21 cellular contexts compared by ENCODE assay signal in the genomic region with DNA sequence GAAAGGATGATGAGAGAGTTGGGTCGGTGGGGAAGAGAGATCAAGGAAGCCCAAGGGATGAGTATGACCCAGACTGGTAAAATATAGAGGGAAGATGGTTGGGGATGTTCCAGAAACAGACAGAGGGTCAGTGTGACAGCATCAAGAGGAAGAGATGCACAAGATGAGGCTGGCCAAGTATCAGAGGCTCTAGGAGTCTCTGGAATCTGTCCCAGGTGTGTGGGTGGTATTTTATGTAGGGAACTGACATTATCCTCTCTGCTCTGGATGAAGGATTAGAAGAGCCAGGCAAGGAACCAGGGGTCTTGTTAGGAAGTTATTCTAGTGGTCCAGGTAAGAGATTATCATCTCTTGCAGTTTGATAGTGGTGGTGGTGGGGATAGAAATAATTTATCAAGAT. TPM values are rescaled to one million over a fixed set of nuclear protein-coding genes. Genes with fewer than 3 reads are reported as not detected.
DNase-seq lines count a peak whose midpoint lies in the region; ATAC-seq and TF ChIP-seq lines count a peak whose summit lies in the region.
"Had no signal": no experiment of that assay in that cellular context is flagged by ENCODE, and none has a peak within 500 bp of the region (broad histone marks: within the 10 kb centered on the region; RNA-seq: fewer than 3 reads in every experiment).

No MANE protein-coding gene starts in this region.

- BruUV-seq in PC-3 (replicated peaks; lab: Mats Ljungman, UMichigan): no TSS peak

- no peaks in the 10 kb centered on the region for H3K9me2 ChIP-seq in PC-3 (replicated peaks; ENCODE audit: low read length)

- no peaks in the 10 kb centered on the region for H3F3A ChIP-seq in PC-3 (ENCODE audit: low read length, unreplicated experiment)

- H2AFZ ChIP-seq in PC-3 (ENCODE audit: low read length): no peak overlapping the region

- no peaks in the 10 kb centered on the region for H4K20me1 ChIP-seq in PC-3 (ENCODE audit: low read length)
- H4K20me1 ChIP-seq: BLaER1 had no signal

- H3K27ac ChIP-seq in PC-3 (ENCODE audit: low read length): no peak overlapping the region
- H3K27ac ChIP-seq: BLaER1 had no signal

- peaks cover 16% of the 10 kb centered on the region for H3K27me3 Mint-ChIP-seq in brain

- peaks cover 37% of the 10 kb centered on the region for H3K4me1 Mint-ChIP-seq in brain
- H3K4me1 Mint-ChIP-seq: CD14-positive monocyte; CD4-positive, alpha-beta memory T cell; CD4-positive, CD25-positive, alpha-beta regulatory T cell; CD8-positive, alpha-beta memory T cell had no signal

- peak; percentile 52 for DNase-seq in cerebellum (ENCODE audit: low spot score)
- peak; percentile 44 for DNase-seq in superior temporal gyrus (ENCODE audit: extremely low spot score)
- no peak for DNase-seq in DMS114 treated with DMSO at 0.1 percent for 48 hours (lab: John Stamatoyannopoulos, UW; ENCODE audit: unreplicated experiment)
- no peak for DNase-seq in mucosa of gallbladder (ENCODE audit: low spot score)
- no peak for DNase-seq in PC-3
- DNase-seq: 8988T; ACHN; BE2C; CD4-positive, alpha-beta memory T cell; CD4-positive, CD25-positive, alpha-beta regulatory T cell; CD8-positive, alpha-beta memory T cell; COR-L47; DMS 273 treated with DMSO at 0.1 percent for 48 hours; DMS79 treated with DMSO at 0.1 percent for 48 hours; GDM1 had no signal

- TF ChIP-seq CTCF in brain (conservative IDR thresholded peaks at IDR 0.05) (no peak), PC-3 (conservative IDR thresholded peaks at IDR 0.05; ENCODE audit: low read depth, low read length) (no peak)

- no peaks in the 10 kb centered on the region for H3K79me2 ChIP-seq in PC-3 (ENCODE audit: low read length)

- H3K9me3 ChIP-seq in PC-3 (ENCODE audit: low read length): no peaks in the 10 kb centered on the region
- H3K9me3 ChIP-seq: BE2C, BLaER1 had no signal

- peak overlapping the region in 4 of 5 experiments; percentile 45 to 97 (median 74) for H3K4me3 Mint-ChIP-seq in brain
- H3K4me3 Mint-ChIP-seq: CD14-positive monocyte; CD4-positive, alpha-beta memory T cell; CD4-positive, CD25-positive, alpha-beta regulatory T cell; CD8-positive, alpha-beta memory T cell had no signal

- H3K4me1 ChIP-seq in PC-3 (ENCODE audit: insufficient read depth, low read length): no peaks in the 10 kb centered on the region
- H3K4me1 ChIP-seq: BE2C, BLaER1 had no signal

- peak overlapping the region in 2 of 5 experiments; percentile 4 to 50 for H3K27ac Mint-ChIP-seq in brain
- H3K27ac Mint-ChIP-seq: CD14-positive monocyte; CD4-positive, CD25-positive, alpha-beta regulatory T cell; CD8-positive, alpha-beta memory T cell had no signal

- H3K9ac ChIP-seq in PC-3 (ENCODE audit: low read length): no peak overlapping the region
- H3K9ac ChIP-seq: BLaER1 had no signal

- H3K4me3 ChIP-seq in PC-3 (ENCODE audit: low read length): no peak overlapping the region
- H3K4me3 ChIP-seq: BLaER1, GM12878 had no signal

- CTCF ChIA-PET in PC-3 (lab: Charles Lee): no interaction called here

- intact Hi-C loops in PC-3 (cut with micrococcal nuclease): no loop called here

- no peaks in the 10 kb centered on the region for H3K9me3 Mint-ChIP-seq in brain

- no peak for ATAC-seq in PC-3
- ATAC-seq: GM12878 had no signal

- H3K36me3 ChIP-seq in PC-3 (ENCODE audit: low read depth, low read length): no peaks in the 10 kb centered on the region
- H3K36me3 ChIP-seq: BE2C, BLaER1 had no signal

- H3K4me2 ChIP-seq in PC-3 (ENCODE audit: low read length): no peak overlapping the region
- H3K4me2 ChIP-seq: BLaER1 had no signal

- peaks cover 38% of the 10 kb centered on the region for H3K27me3 ChIP-seq in PC-3 (ENCODE audit: low read length)
- H3K27me3 ChIP-seq: BLaER1 had no signal

- peaks cover 4% of the 10 kb centered on the region for H3K36me3 Mint-ChIP-seq in brain
- H3K36me3 Mint-ChIP-seq: CD4-positive, alpha-beta memory T cell; CD4-positive, CD25-positive, alpha-beta regulatory T cell; CD8-positive, alpha-beta memory T cell had no signal

- POLR2A ChIA-PET in PC-3 (lab: Charles Lee; ENCODE audit: unreplicated experiment): interaction anchor here (0.6 kb wide), 1 partner anchor 33 kb away, joined by 3 read pairs; no protein-coding TSS in a partner anchor

RNA-seq across cellular contexts. Expression of gene PAK5, which starts 3.6 kb away (rescaled TPM):
- 7.2 TPM for polyA plus RNA-seq in brain (ENCODE audit: insufficient read depth, low read depth, low replicate concordance)
- 27.8 TPM for total RNA-seq in cerebellum
- 12.5 TPM for total RNA-seq in mucosa of gallbladder
- total RNA-seq in PC-3 (2014; rRNA removed): not detected in 2 replicates
- total RNA-seq: A673; CD4-positive, alpha-beta memory T cell; CD4-positive, CD25-positive, alpha-beta regulatory T cell; CD8-positive, alpha-beta memory T cell; GM12878 had no signal
- polyA plus RNA-seq: AG04450; CD14-positive monocyte; CD4-positive, alpha-beta memory T cell; CD4-positive, CD25-positive, alpha-beta regulatory T cell; CD8-positive, alpha-beta memory T cell; GM12878 had no signal

Comparison
In these comparisons a context has a peak if more than half of its experiments do, and no peak if none do; other contexts are left out.
1. DNase-seq: peak in cerebellum (single experiment) and superior temporal gyrus (single experiment); none in DMS114 treated with DMSO at 0.1 percent for 48 hours (single experiment), mucosa of gallbladder (single experiment) and PC-3 (single experiment).
2. RNA of gene PAK5, which starts 3.6 kb away (total RNA-seq): 27.8 TPM in cerebellum (single experiment) and 12.5 TPM in mucosa of gallbladder (single experiment); not detected in PC-3; every median in the first group is over 10 times any median in the second.